16 cellular contexts compared by ENCODE assay signal in the genomic region with DNA sequence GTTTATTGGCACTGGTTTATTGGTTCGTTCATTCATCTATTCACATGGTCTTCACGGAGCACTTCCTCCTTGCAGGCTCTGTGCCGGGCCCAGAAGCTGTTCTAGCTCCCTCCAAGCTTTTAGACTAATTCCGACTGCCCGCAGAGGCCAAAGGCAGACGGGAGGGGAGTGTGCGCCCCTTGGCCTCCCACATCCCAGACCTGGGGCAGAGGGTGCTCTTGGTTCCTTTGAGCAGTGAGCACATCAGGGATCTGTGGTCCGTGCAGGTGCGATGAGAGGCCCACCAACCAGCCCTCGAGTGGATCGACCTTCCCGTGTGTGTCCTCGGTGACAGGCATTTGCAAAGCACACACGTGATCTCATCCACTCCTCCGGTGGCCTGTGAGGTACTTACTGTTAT. TPM values are rescaled to one million over a fixed set of nuclear protein-coding genes. Genes with fewer than 3 reads are reported as not detected.
"Had no signal": no experiment of that assay in that cellular context is flagged by ENCODE, and none has a peak within 500 bp of the region (broad histone marks: within the 10 kb centered on the region; RNA-seq: fewer than 3 reads in every experiment).

No MANE protein-coding gene starts in this region.

- ATAC-seq: left cardiac atrium, sciatic nerve had no signal

- H3K4me3 Mint-ChIP-seq: activated naive CD8-positive, alpha-beta T cell treated with anti-CD3 and anti-CD28 coated beads, Interleukin-2, amount 10 ng/mL, durations not matched to agents 7 days and 5 days; immature natural killer cell had no signal

- DNase-seq: activated naive CD8-positive, alpha-beta T cell treated with anti-CD3 and anti-CD28 coated beads, Interleukin-2, amount 10 ng/mL, durations not matched to agents 7 days and 5 days; activated T-cell treated with anti-CD3 and anti-CD28 coated beads, Interleukin-2, amount 50 U/mL, for 4 hours; caudate nucleus; colonic mucosa; esophagus squamous epithelium; foreskin fibroblast; immature natural killer cell; left cardiac atrium; naive B cell; SHP77 treated with DMSO at 0.1 percent for 48 hours; spleen; stomach; T-helper 2 cell had no signal

- FAIRE-seq: astrocyte had no signal

- H3K36me3 Mint-ChIP-seq: activated naive CD8-positive, alpha-beta T cell treated with anti-CD3 and anti-CD28 coated beads, Interleukin-2, amount 10 ng/mL, durations not matched to agents 7 days and 5 days; immature natural killer cell; naive B cell had no signal

- H3K9me3 Mint-ChIP-seq: activated naive CD8-positive, alpha-beta T cell treated with anti-CD3 and anti-CD28 coated beads, Interleukin-2, amount 10 ng/mL, durations not matched to agents 7 days and 5 days; activated T-cell treated with anti-CD3 and anti-CD28 coated beads, Interleukin-2, amount 50 U/mL, for 4 hours; immature natural killer cell; naive B cell had no signal

- H3K27ac Mint-ChIP-seq: progenitor cell of endocrine pancreas had no signal

RNA-seq across cellular contexts. Expression of gene TNFRSF1B, which starts 38.7 kb away (rescaled TPM):
- total RNA-seq: progenitor cell of endocrine pancreas had no signal
